9 cellular contexts compared by ENCODE assay signal in genomic region chr22:32476804-32477203, GRCh38. TPM values are rescaled to one million over a fixed set of nuclear protein-coding genes. Genes with fewer than 3 reads are reported as not detected.
DNase-seq lines count a peak whose midpoint lies in the region; ATAC-seq lines count a peak whose summit lies in the region.
"Had no signal": no experiment of that assay in that cellular context is flagged by ENCODE, and none has a peak within 500 bp of the region (broad histone marks: within the 10 kb centered on the region; RNA-seq: fewer than 3 reads in every experiment).

No MANE protein-coding gene starts in this region.

- no peak overlapping the region for H3K27ac Mint-ChIP-seq in activated CD4-positive, alpha-beta T cell treated with anti-CD3 and anti-CD28 coated beads, Interleukin-2, amount 10 ng/mL, durations not matched to agents 7 days and 5 days
- H3K27ac Mint-ChIP-seq in activated CD8-positive, alpha-beta T cell treated with anti-CD3 and anti-CD28 coated beads, Interleukin-2, amount 10 ng/mL, durations not matched to agents 7 days and 5 days: no peak overlapping the region

- no peaks in the 10 kb centered on the region for H3K27me3 ChIP-seq in subcutaneous abdominal adipose tissue (ENCODE audit: control insufficient read depth in 5 of 5, insufficient read depth in 4 of 5, low read length in 5 of 5)

- CTCF ChIA-PET in activated CD4-positive, alpha-beta T cell treated with anti-CD3 and anti-CD28 coated beads, Interleukin-2, amount 10 ng/mL, durations not matched to agents 7 days and 5 days (lab: Charles Lee): interaction anchor here (0.6 to 2.1 kb wide), 3 partner anchors 10 to 507 kb away, joined by 3 to 6 read pairs (median 4); no protein-coding TSS in a partner anchor
- CTCF ChIA-PET in activated CD8-positive, alpha-beta T cell treated with anti-CD3 and anti-CD28 coated beads, Interleukin-2, amount 10 ng/mL, durations not matched to agents 7 days and 5 days (lab: Charles Lee): interaction anchor here (0.8 to 4.2 kb wide), 5 partner anchors 10 to 511 kb away, joined by 3 to 43 read pairs (median 6); partner anchors contain the start of gene RTCB

- peaks cover 0 to 35% (median 32%) of the 10 kb centered on the region in 5 donors for H3K4me1 ChIP-seq in subcutaneous abdominal adipose tissue (ENCODE audit: control insufficient read depth in 5 of 5, insufficient read depth in 5 of 5, low read length in 5 of 5)

- H3K36me3 Mint-ChIP-seq in activated CD4-positive, alpha-beta T cell treated with anti-CD3 and anti-CD28 coated beads, Interleukin-2, amount 10 ng/mL, durations not matched to agents 7 days and 5 days (ENCODE audit: low read depth): peaks cover 22% of the 10 kb centered on the region
- peaks cover 19% of the 10 kb centered on the region for H3K36me3 Mint-ChIP-seq in activated CD8-positive, alpha-beta T cell treated with anti-CD3 and anti-CD28 coated beads, Interleukin-2, amount 10 ng/mL, durations not matched to agents 7 days and 5 days (ENCODE audit: low read depth)

- no peak for DNase-seq in activated CD4-positive, alpha-beta T cell treated with anti-CD3 and anti-CD28 coated beads, Interleukin-2, amount 10 ng/mL, durations not matched to agents 7 days and 5 days
- no peak for DNase-seq in activated CD4-positive, alpha-beta T cell treated with anti-CD3 and anti-CD28 coated beads, Interleukin-2, amount 50 U/mL, for 4 hours
- no peak for DNase-seq in activated CD8-positive, alpha-beta T cell treated with anti-CD3 and anti-CD28 coated beads, Interleukin-2, amount 10 ng/mL, durations not matched to agents 7 days and 5 days
- DNase-seq in left kidney (ENCODE audit: low read depth, low spot score): peak; percentile 5
- no peak for DNase-seq in effector CD8-positive, alpha-beta T cell (lab: John Stamatoyannopoulos, UW)
- DNase-seq: mucosa of descending colon had no signal

- H3K4me3 ChIP-seq in subcutaneous abdominal adipose tissue (ENCODE audit: low read depth in 1 of 5, low read length in 5 of 5): peak overlapping the region in 2 of 5 donors; percentile 86 to 89
- H3K4me3 ChIP-seq: mucosa of descending colon had no signal

- POLR2A ChIA-PET in activated CD4-positive, alpha-beta T cell treated with anti-CD3 and anti-CD28 coated beads, Interleukin-2, amount 10 ng/mL, durations not matched to agents 7 days and 5 days (lab: Charles Lee): no interaction called here
- POLR2A ChIA-PET in activated CD8-positive, alpha-beta T cell treated with anti-CD3 and anti-CD28 coated beads, Interleukin-2, amount 10 ng/mL, durations not matched to agents 7 days and 5 days (lab: Charles Lee): interaction anchor here (0.6 to 1.0 kb wide), 3 partner anchors 65 to 482 kb away, joined by 3 to 4 read pairs (median 3); partner anchors contain the start of gene RTCB

- peaks cover 37% of the 10 kb centered on the region for H3K4me1 Mint-ChIP-seq in activated CD4-positive, alpha-beta T cell treated with anti-CD3 and anti-CD28 coated beads, Interleukin-2, amount 10 ng/mL, durations not matched to agents 7 days and 5 days
- H3K4me1 Mint-ChIP-seq in activated CD8-positive, alpha-beta T cell treated with anti-CD3 and anti-CD28 coated beads, Interleukin-2, amount 10 ng/mL, durations not matched to agents 7 days and 5 days (ENCODE audit: low read depth): peaks cover 35% of the 10 kb centered on the region

- peak overlapping the region; percentile 95 for H3K4me3 Mint-ChIP-seq in activated CD4-positive, alpha-beta T cell treated with anti-CD3 and anti-CD28 coated beads, Interleukin-2, amount 10 ng/mL, durations not matched to agents 7 days and 5 days
- peak overlapping the region; percentile 95 for H3K4me3 Mint-ChIP-seq in activated CD8-positive, alpha-beta T cell treated with anti-CD3 and anti-CD28 coated beads, Interleukin-2, amount 10 ng/mL, durations not matched to agents 7 days and 5 days

- H3K9ac ChIP-seq in subcutaneous abdominal adipose tissue (ENCODE audit: low read length in 5 of 5): peak overlapping the region in 3 of 5 donors; percentile 39 to 98 (median 96)

- H3K27me3 Mint-ChIP-seq in activated CD4-positive, alpha-beta T cell treated with anti-CD3 and anti-CD28 coated beads, Interleukin-2, amount 10 ng/mL, durations not matched to agents 7 days and 5 days: no peaks in the 10 kb centered on the region
- H3K27me3 Mint-ChIP-seq in activated CD8-positive, alpha-beta T cell treated with anti-CD3 and anti-CD28 coated beads, Interleukin-2, amount 10 ng/mL, durations not matched to agents 7 days and 5 days (ENCODE audit: low read depth): no peaks in the 10 kb centered on the region

- H3K9me3 ChIP-seq in subcutaneous abdominal adipose tissue (ENCODE audit: control insufficient read depth in 5 of 5, low read length in 5 of 5): no peaks in the 10 kb centered on the region
- H3K9me3 ChIP-seq: mucosa of descending colon had no signal

- ATAC-seq in activated CD8-positive, alpha-beta T cell treated with anti-CD3 and anti-CD28 coated beads, Interleukin-2, amount 10 ng/mL, durations not matched to agents 7 days and 5 days: no peak
- no peak for ATAC-seq in HG02852 (IDR thresholded peaks at IDR 0.05; ENCODE audit: unreplicated experiment)
- ATAC-seq in HG03039 (IDR thresholded peaks at IDR 0.05; ENCODE audit: unreplicated experiment): no peak
- ATAC-seq: mucosa of descending colon had no signal

- peak overlapping the region; percentile 94 for H3K27ac ChIP-seq in subcutaneous abdominal adipose tissue (ENCODE audit: low read depth, low read length)

- peaks cover 0 to 11% (median 4%) of the 10 kb centered on the region in 5 donors for H3K36me3 ChIP-seq in subcutaneous abdominal adipose tissue (ENCODE audit: control insufficient read depth in 5 of 5, insufficient read depth in 5 of 5, low read length in 5 of 5)

- no peaks in the 10 kb centered on the region for H3K9me3 Mint-ChIP-seq in activated CD4-positive, alpha-beta T cell treated with anti-CD3 and anti-CD28 coated beads, Interleukin-2, amount 10 ng/mL, durations not matched to agents 7 days and 5 days
- H3K9me3 Mint-ChIP-seq in activated CD8-positive, alpha-beta T cell treated with anti-CD3 and anti-CD28 coated beads, Interleukin-2, amount 10 ng/mL, durations not matched to agents 7 days and 5 days (ENCODE audit: insufficient read depth): no peaks in the 10 kb centered on the region

RNA-seq across cellular contexts. Expression of gene FBXO7, which starts 2.2 kb away (rescaled TPM):
- 100 to 1,000 TPM in 1 of 2 experiments, 10 to 100 TPM in 1; 92.6 to 103 TPM for total RNA-seq in activated CD4-positive, alpha-beta T cell treated with anti-CD3 and anti-CD28 coated beads, Interleukin-2, amount 10 ng/mL, durations not matched to agents 7 days and 5 days
- total RNA-seq in activated CD8-positive, alpha-beta T cell treated with anti-CD3 and anti-CD28 coated beads, Interleukin-2, amount 10 ng/mL, durations not matched to agents 7 days and 5 days: 10 to 100 TPM; 84.0 to 90.0 TPM

RNA-seq across cellular contexts. Expression of gene BPIFC, which starts 12.6 kb away (rescaled TPM):
- not detected for total RNA-seq in activated CD4-positive, alpha-beta T cell treated with anti-CD3 and anti-CD28 coated beads, Interleukin-2, amount 10 ng/mL, durations not matched to agents 7 days and 5 days
- total RNA-seq in activated CD8-positive, alpha-beta T cell treated with anti-CD3 and anti-CD28 coated beads, Interleukin-2, amount 10 ng/mL, durations not matched to agents 7 days and 5 days: not detected
- total RNA-seq: mucosa of descending colon had no signal
